ENCODE assay signal across 14 cellular contexts in genomic region chr3:169841171-169841570, GRCh38. TPM values are rescaled to one million over a fixed set of nuclear protein-coding genes. Genes with fewer than 3 reads are reported as not detected.
A peak's percentile ranks its signal among the peaks of the same experiment; 100 is the strongest.
DNase-seq lines count a peak whose midpoint lies in the region; ATAC-seq and TF ChIP-seq lines count a peak whose summit lies in the region.
"Had no signal": no experiment of that assay in that cellular context is flagged by ENCODE, and none has a peak within 500 bp of the region (broad histone marks: within the 10 kb centered on the region; RNA-seq: fewer than 3 reads in every experiment).

No MANE protein-coding gene starts in this region.

- H3K4me3 ChIP-seq in Karpas-422 (ENCODE audit: low read length) = no peak overlapping the region

- H3K9me3 ChIP-seq in Karpas-422 (ENCODE audit: low read length) = no peaks in the 10 kb centered on the region

- H3K27ac ChIP-seq in Karpas-422 (ENCODE audit: low read length) = no peak overlapping the region
- no peak overlapping the region for H3K27ac ChIP-seq in caudate nucleus (ENCODE audit: low read depth, low read length)

- no peaks in the 10 kb centered on the region for H3K36me3 ChIP-seq in Karpas-422 (ENCODE audit: insufficient read depth, low read length)

- no peaks in the 10 kb centered on the region for H3K9me2 ChIP-seq in Karpas-422 (replicated peaks; ENCODE audit: insufficient read depth, low read length)

- peak overlapping the region; percentile 18 for H3K27ac Mint-ChIP-seq in nephron progenitor cell
- H3K27ac Mint-ChIP-seq: activated CD4-positive, alpha-beta memory T cell treated with anti-CD3 and anti-CD28 coated beads for 36 hours; activated naive CD8-positive, alpha-beta T cell treated with anti-CD3 and anti-CD28 coated beads, Interleukin-2, amount 50 U/mL, for 24 hours; natural killer cell; stimulated activated naive CD8-positive, alpha-beta T cell treated with anti-CD3 and anti-CD28 coated beads, Interleukin-15, Interleukin-2, amounts not matched to agents 100 ng/mL and 50 ng/mL, for 24 hours had no signal

- peaks cover 20% of the 10 kb centered on the region for H3K4me1 ChIP-seq in Karpas-422 (ENCODE audit: low read length)

- H3K9ac ChIP-seq in Karpas-422 (ENCODE audit: low read length) = no peak overlapping the region

- intact Hi-C loops in posterior cingulate gyrus (cut with DNase I) = no loop called here

- no peaks in the 10 kb centered on the region for H3K9me3 Mint-ChIP-seq in nephron progenitor cell
- H3K9me3 Mint-ChIP-seq: activated CD4-positive, alpha-beta memory T cell treated with anti-CD3 and anti-CD28 coated beads for 36 hours; activated naive CD8-positive, alpha-beta T cell treated with anti-CD3 and anti-CD28 coated beads, Interleukin-2, amount 50 U/mL, for 24 hours; natural killer cell; stimulated activated naive CD8-positive, alpha-beta T cell treated with anti-CD3 and anti-CD28 coated beads, Interleukin-15, Interleukin-2, amounts not matched to agents 100 ng/mL and 50 ng/mL, for 24 hours had no signal

- ATAC-seq in GM18907 (IDR thresholded peaks at IDR 0.05; ENCODE audit: unreplicated experiment) (peak; percentile 78), HG02623 (IDR thresholded peaks at IDR 0.05; ENCODE audit: unreplicated experiment) (peak; percentile 47)
- ATAC-seq: activated naive CD8-positive, alpha-beta T cell treated with anti-CD3 and anti-CD28 coated beads, Interleukin-2, amount 50 U/mL, for 24 hours; natural killer cell had no signal

- H3K79me2 ChIP-seq in Karpas-422 (ENCODE audit: low read length) = no peaks in the 10 kb centered on the region

- no peaks in the 10 kb centered on the region for H4K20me1 ChIP-seq in Karpas-422 (ENCODE audit: insufficient read depth, low read depth, low read length)

- no peak overlapping the region for H3K4me3 Mint-ChIP-seq in nephron progenitor cell
- H3K4me3 Mint-ChIP-seq: activated CD4-positive, alpha-beta memory T cell treated with anti-CD3 and anti-CD28 coated beads for 36 hours; activated naive CD8-positive, alpha-beta T cell treated with anti-CD3 and anti-CD28 coated beads, Interleukin-2, amount 50 U/mL, for 24 hours; natural killer cell; stimulated activated naive CD8-positive, alpha-beta T cell treated with anti-CD3 and anti-CD28 coated beads, Interleukin-15, Interleukin-2, amounts not matched to agents 100 ng/mL and 50 ng/mL, for 24 hours had no signal

- H2AFZ ChIP-seq in Karpas-422 (ENCODE audit: low read length) = no peak overlapping the region; the same call in 1 of the 2 replicates

- no peak for TF ChIP-seq CTCF in nephron progenitor cell (IDR thresholded peaks at IDR 0.05)

- H3K36me3 Mint-ChIP-seq in nephron progenitor cell (ENCODE audit: low read depth) = no peaks in the 10 kb centered on the region
- H3K36me3 Mint-ChIP-seq: activated CD4-positive, alpha-beta memory T cell treated with anti-CD3 and anti-CD28 coated beads for 36 hours; natural killer cell had no signal

- peak overlapping the region; percentile 2 for H3K4me2 ChIP-seq in Karpas-422 (ENCODE audit: low read depth, low read length, poor library complexity, severe bottlenecking)

- peaks cover 7% of the 10 kb centered on the region for H3K27me3 Mint-ChIP-seq in nephron progenitor cell (ENCODE audit: low read depth, poor library complexity)
- H3K27me3 Mint-ChIP-seq: activated CD4-positive, alpha-beta memory T cell treated with anti-CD3 and anti-CD28 coated beads for 36 hours; activated naive CD8-positive, alpha-beta T cell treated with anti-CD3 and anti-CD28 coated beads, Interleukin-2, amount 50 U/mL, for 24 hours had no signal

- DNase-seq in Karpas-422 (no peak), nephron progenitor cell (no peak), posterior cingulate gyrus (no peak), C1 segment of cervical spinal cord (lab: John Stamatoyannopoulos, UW) (no peak), COR-L47 (lab: John Stamatoyannopoulos, UW) (no peak), caudate nucleus (lab: John Stamatoyannopoulos, UW) (no peak)
- DNase-seq: activated CD4-positive, alpha-beta memory T cell treated with anti-CD3 and anti-CD28 coated beads for 36 hours; activated naive CD8-positive, alpha-beta T cell treated with anti-CD3 and anti-CD28 coated beads, Interleukin-2, amount 50 U/mL, for 24 hours; hippocampal formation; natural killer cell; NCI-H2227 treated with DMSO at 0.1 percent for 48 hours had no signal

- H3K4me1 Mint-ChIP-seq in nephron progenitor cell = peaks cover 21% of the 10 kb centered on the region
- H3K4me1 Mint-ChIP-seq: natural killer cell had no signal

- no peaks in the 10 kb centered on the region for H3K27me3 ChIP-seq in Karpas-422 (ENCODE audit: low read length)

RNA-seq across cellular contexts. Expression of gene LRRC34, which starts 28.5 kb away (rescaled TPM):
- total RNA-seq in Karpas-422 (2014; rRNA removed; shearing (Covaris generic); ENCODE audit: low replicate concordance) = 10.0 and 11.8 TPM in 2 replicates

RNA-seq across cellular contexts. Expression of gene LRRIQ4, which starts 28.5 kb away (rescaled TPM):
- total RNA-seq in Karpas-422 (2014; rRNA removed; shearing (Covaris generic); ENCODE audit: low replicate concordance) = 0.07 and 0.22 TPM in 2 replicates
- total RNA-seq: natural killer cell had no signal

RNA-seq across cellular contexts. Expression of gene LRRC31, which starts 28.6 kb away (rescaled TPM):
- total RNA-seq in Karpas-422 (2014; rRNA removed; shearing (Covaris generic); ENCODE audit: low replicate concordance) = not detected in 2 replicates
- total RNA-seq: activated CD4-positive, alpha-beta memory T cell treated with anti-CD3 and anti-CD28 coated beads for 36 hours; natural killer cell had no signal
